9 cellular contexts compared by ENCODE assay signal in genomic region chr3:187165144-187165543, GRCh38. TPM values are rescaled to one million over a fixed set of nuclear protein-coding genes. Genes with fewer than 3 reads are reported as not detected.
DNase-seq lines count a peak whose midpoint lies in the region; ATAC-seq and TF ChIP-seq lines count a peak whose summit lies in the region.
"Had no signal": no experiment of that assay in that cellular context is flagged by ENCODE, and none has a peak within 500 bp of the region (broad histone marks: within the 10 kb centered on the region; RNA-seq: fewer than 3 reads in every experiment).

No MANE protein-coding gene starts in this region.

- dilution Hi-C loops in mammary epithelial cell (cut with HindIII; ENCODE audit: low sequenced_read_pairs), result no loop called here

- in situ Hi-C loops in mammary epithelial cell (cut with MboI; ENCODE audit: low sequenced_read_pairs in 2 of 2), result loop anchor here (10.0 kb wide), 3 partner anchors 50 to 330 kb away; partner anchors contain the start of gene ADIPOQ (in 1 of the 2)

- H3K9ac ChIP-seq in mammary epithelial cell (ENCODE audit: insufficient read depth, low read length), result no peak overlapping the region

- intact Hi-C loops in mammary epithelial cell (cut with micrococcal nuclease), result loop anchor here (1.0 to 5.0 kb wide), 3 partner anchors 52 to 316 kb away; partner anchors contain the start of gene ST6GAL1

- no peaks in the 10 kb centered on the region for H4K20me1 ChIP-seq in mammary epithelial cell (ENCODE audit: insufficient read depth, low read length)

- peaks cover 12% of the 10 kb centered on the region for H3K4me1 ChIP-seq in mammary epithelial cell (ENCODE audit: insufficient read depth, low read length)

- WGBS in mammary epithelial cell (ENCODE audit: low coverage, missing lambda C conversion rate), result 0% methylated on average over 3 of the region's 3 CpGs

- DNase-seq in activated naive CD4-positive, alpha-beta T cell treated with Interleukin-2 at 50 U/mL for 16 hours, result peak; percentile 8
- no peak for DNase-seq in activated naive CD4-positive, alpha-beta T cell treated with anti-CD3 and anti-CD28 coated beads, Interleukin-2, amount 50 U/mL, for 16 hours
- DNase-seq in NCI-H1092 treated with DMSO at 0.1 percent for 48 hours (lab: John Stamatoyannopoulos, UW) (peak; percentile 60), SHP77 (lab: John Stamatoyannopoulos, UW) (peak; percentile 11 to 50), mammary epithelial cell (peak; percentile 55), islet precursor cell (peak; percentile 74)
- peak; percentile 3 for DNase-seq in stimulated activated naive CD4-positive, alpha-beta T cell treated with Interleukin-2 at 50 U/mL for 16 hours (lab: John Stamatoyannopoulos, UW)

- no peaks in the 10 kb centered on the region for H3K36me3 ChIP-seq in mammary epithelial cell (ENCODE audit: insufficient read depth, low read length)

- no TSS peak for BruUV-seq in mammary epithelial cell (replicated peaks; lab: Mats Ljungman, UMichigan)

- no peaks in the 10 kb centered on the region for H3K79me2 ChIP-seq in mammary epithelial cell (ENCODE audit: insufficient read depth, low read length)

- H3K4me2 ChIP-seq in mammary epithelial cell (ENCODE audit: insufficient read depth, low read depth, low read length), result no peak overlapping the region

- ATAC-seq in GM19463 (IDR thresholded peaks at IDR 0.05; ENCODE audit: unreplicated experiment), result no peak

- H3K27ac ChIP-seq in mammary epithelial cell (ENCODE audit: insufficient read depth, low read depth, low read length), result no peak overlapping the region
- H3K27ac ChIP-seq: epithelial cell of prostate had no signal

- TF ChIP-seq CTCF in mammary epithelial cell (conservative IDR thresholded peaks at IDR 0.05 in 1 of 2, IDR thresholded peaks at IDR 0.05 in 1 of 2; ENCODE audit: extremely low read depth in 1 of 2, insufficient read depth in 1 of 2, low read depth in 1 of 2, low read length in 2 of 2), result peak; percentile 60 to 64

- CTCF ChIA-PET in mammary epithelial cell (lab: Charles Lee; ENCODE audit: low non-redundant PET), result interaction anchor here (0.6 to 1.4 kb wide), 7 partner anchors 26 to 429 kb away, joined by 3 to 18 read pairs (median 7); partner anchors contain the start of gene RPL39L

- H2AFZ ChIP-seq in mammary epithelial cell (ENCODE audit: low read depth, low read length), result no peak overlapping the region

- no peaks in the 10 kb centered on the region for H3K9me3 ChIP-seq in mammary epithelial cell (replicated peaks; ENCODE audit: insufficient read depth, low read length)

- H3K4me3 ChIP-seq in mammary epithelial cell (replicated peaks in 1 of 3; ENCODE audit: insufficient read depth in 1 of 3, low read depth in 2 of 3, low read length in 3 of 3), result no peak overlapping the region

- H3K27me3 ChIP-seq in mammary epithelial cell (ENCODE audit: insufficient read depth, low read length), result no peaks in the 10 kb centered on the region

RNA-seq across cellular contexts. Expression of gene RPL39L, which starts 25.8 kb away (rescaled TPM):
- total RNA-seq in mammary epithelial cell, result 10 to 100 TPM in 1 of 2 donors, 1 to 10 TPM in 1; 7.7 to 21.6 TPM
- polyA plus RNA-seq in mammary epithelial cell, result 19.4 TPM
- polyA minus RNA-seq in mammary epithelial cell, result 18.0 TPM

RNA-seq across cellular contexts. Expression of gene RTP1, which starts 32.1 kb away (rescaled TPM):
- total RNA-seq in mammary epithelial cell, result not detected
- polyA plus RNA-seq in mammary epithelial cell, result not detected
- polyA minus RNA-seq in mammary epithelial cell, result not detected
